In genomic region chr6:136647363-136647763, GRCh38 we compare ENCODE assay signal across 9 cellular contexts.
DNase-seq lines count a peak whose midpoint lies in the region; ATAC-seq and TF ChIP-seq lines count a peak whose summit lies in the region.
"Had no signal": no experiment of that assay in that cellular context is flagged by ENCODE, and none has a peak within 500 bp of the region (broad histone marks: within the 10 kb centered on the region; RNA-seq: fewer than 3 reads in every experiment).

No MANE protein-coding gene starts in this region.

- H3K27me3 ChIP-seq in left ventricle myocardium inferior (ENCODE audit: low read depth) (no peaks in the 10 kb centered on the region), WERI-Rb-1 (ENCODE audit: insufficient read depth, low read depth, severe bottlenecking) (no peaks in the 10 kb centered on the region)

- no peaks in the 10 kb centered on the region for H3K27me3 Mint-ChIP-seq in stimulated activated memory B cell treated with anti-CD40 and anti-IgM and Interleukin-4, amounts not matched to agents 10 μg/mL and 1 μg/mL and 100 μg/mL, for 72 hours

- no peaks in the 10 kb centered on the region for H3K9me3 ChIP-seq in left ventricle myocardium inferior (replicated peaks)
- no peaks in the 10 kb centered on the region for H3K9me3 ChIP-seq in WERI-Rb-1 (ENCODE audit: severe bottlenecking)

- no peak for TF ChIP-seq CTCF in left ventricle myocardium inferior (IDR thresholded peaks at IDR 0.05; ENCODE audit: borderline replicate concordance)
- TF ChIP-seq CTCF in WERI-Rb-1 (IDR thresholded peaks at IDR 0.05; ENCODE audit: low read depth, low read length) = no peak

- intact Hi-C loops in left ventricle myocardium inferior (cut with micrococcal nuclease) = no loop called here

- H3K27ac Mint-ChIP-seq in stimulated activated memory B cell treated with anti-CD40 and anti-IgM and Interleukin-4, amounts not matched to agents 10 μg/mL and 1 μg/mL and 100 μg/mL, for 72 hours = no peak overlapping the region

- H3K27ac ChIP-seq in left ventricle myocardium inferior (replicated peaks) (peak overlapping the region; percentile 74), WERI-Rb-1 (no peak overlapping the region)
- H3K27ac ChIP-seq: 22Rv1 had no signal

- no peak overlapping the region for H3K4me3 ChIP-seq in left ventricle myocardium inferior
- no peak overlapping the region for H3K4me3 ChIP-seq in WERI-Rb-1 (ENCODE audit: low read depth, low read length)

- no peaks in the 10 kb centered on the region for H3K4me1 Mint-ChIP-seq in stimulated activated memory B cell treated with anti-CD40 and anti-IgM and Interleukin-4, amounts not matched to agents 10 μg/mL and 1 μg/mL and 100 μg/mL, for 72 hours

- H3K4me1 ChIP-seq in left ventricle myocardium inferior = peaks cover 61% of the 10 kb centered on the region

- no peak overlapping the region for H3K4me3 Mint-ChIP-seq in stimulated activated memory B cell treated with anti-CD40 and anti-IgM and Interleukin-4, amounts not matched to agents 10 μg/mL and 1 μg/mL and 100 μg/mL, for 72 hours

- DNase-seq in NOMO-1 treated with dmso at 0.1 percent for 144 hours (lab: John Stamatoyannopoulos, UW; ENCODE audit: unreplicated experiment) = peak; percentile 18
- no peak for DNase-seq in NOMO-1 treated with DMSO at 0.1 percent for 48 hours (lab: John Stamatoyannopoulos, UW; ENCODE audit: unreplicated experiment)
- peak; percentile 20 for DNase-seq in activated CD8-positive, alpha-beta memory T cell treated with anti-CD3 and anti-CD28 coated beads, Interleukin-2, amount 50 U/mL, for 4 hours
- DNase-seq in left ventricle myocardium inferior = no peak
- DNase-seq in WERI-Rb-1 = no peak
- DNase-seq in NCI-H2107 treated with DMSO at 0.1 percent for 48 hours (lab: John Stamatoyannopoulos, UW; ENCODE audit: unreplicated experiment) = no peak

- no peaks in the 10 kb centered on the region for H3K9me3 Mint-ChIP-seq in stimulated activated memory B cell treated with anti-CD40 and anti-IgM and Interleukin-4, amounts not matched to agents 10 μg/mL and 1 μg/mL and 100 μg/mL, for 72 hours

- peak; percentile 61 for ATAC-seq in HG03135 (IDR thresholded peaks at IDR 0.05; ENCODE audit: unreplicated experiment)
- ATAC-seq in stimulated activated memory B cell treated with anti-CD40 and anti-IgM and Interleukin-4, amounts not matched to agents 10 μg/mL and 1 μg/mL and 100 μg/mL, for 72 hours = peak; percentile 87

- no peaks in the 10 kb centered on the region for H3K36me3 Mint-ChIP-seq in stimulated activated memory B cell treated with anti-CD40 and anti-IgM and Interleukin-4, amounts not matched to agents 10 μg/mL and 1 μg/mL and 100 μg/mL, for 72 hours

- H3K36me3 ChIP-seq in left ventricle myocardium inferior (no peaks in the 10 kb centered on the region), WERI-Rb-1 (no peaks in the 10 kb centered on the region)

Comparison
In these comparisons a context has a peak if more than half of its experiments do, and no peak if none do; other contexts are left out.
1. DNase-seq: peak in NOMO-1 treated with dmso at 0.1 percent for 144 hours (single experiment) and activated CD8-positive, alpha-beta memory T cell treated with anti-CD3 and anti-CD28 coated beads, Interleukin-2, amount 50 U/mL, for 4 hours (single experiment); none in NOMO-1 treated with DMSO at 0.1 percent for 48 hours (single experiment), left ventricle myocardium inferior (single experiment), WERI-Rb-1 (single experiment) and NCI-H2107 treated with DMSO at 0.1 percent for 48 hours (single experiment).